In the genomic region with DNA sequence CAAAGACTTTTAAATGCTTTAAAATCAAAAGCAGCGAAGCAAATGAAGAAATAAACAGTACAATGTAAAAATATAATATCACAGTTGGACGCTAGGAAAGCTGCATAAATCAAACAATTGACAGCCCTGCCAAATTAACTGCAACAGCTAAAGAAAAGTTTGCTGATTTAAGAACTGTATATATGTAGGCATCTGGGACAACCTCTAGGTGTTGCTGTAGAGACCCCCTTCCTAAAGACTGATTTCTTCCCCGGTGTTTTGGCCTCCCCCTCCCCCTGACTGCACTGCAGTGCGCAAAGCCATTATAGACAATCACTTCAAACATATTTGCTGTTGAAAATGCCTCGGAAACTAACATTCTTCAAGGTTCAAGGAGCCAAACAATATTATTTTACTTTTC, we compare ENCODE assay signal across 8 cellular contexts. TPM values are rescaled to one million over a fixed set of nuclear protein-coding genes. Genes with fewer than 3 reads are reported as not detected.
DNase-seq lines count a peak whose midpoint lies in the region; ATAC-seq, FAIRE-seq and TF ChIP-seq lines count a peak whose summit lies in the region.

No MANE protein-coding gene starts in this region.

- no peak for ATAC-seq in HG03520 (IDR thresholded peaks at IDR 0.05; ENCODE audit: unreplicated experiment)
- ATAC-seq in HG03039 (IDR thresholded peaks at IDR 0.05; ENCODE audit: unreplicated experiment) = no peak
- ATAC-seq in HG02763 (IDR thresholded peaks at IDR 0.05; ENCODE audit: unreplicated experiment) = no peak

- no peaks in the 10 kb centered on the region for H3K36me3 ChIP-seq in HAP-1 (replicated peaks)
- no peaks in the 10 kb centered on the region for H3K36me3 ChIP-seq in bronchial epithelial cell (ENCODE audit: control insufficient read depth, insufficient read depth, low read length)
- H3K36me3 ChIP-seq in mesodermal cell (ENCODE audit: control insufficient read depth, insufficient read depth, low read length) = no peaks in the 10 kb centered on the region

- 0% methylated on average over 2 of the region's 5 CpGs for WGBS in mesodermal cell (ENCODE audit: insufficient coverage in 2 of 2), 2 experiments

- DNase-seq in EL (peak; percentile 31), HAP-1 (ENCODE audit: low spot score in 2 of 2) (peak; percentile 70 to 73), NCI-H69 (lab: John Stamatoyannopoulos, UW) (peak; percentile 82), bronchial epithelial cell (ENCODE audit: low read depth) (peak; percentile 35)

- FAIRE-seq in bronchial epithelial cell (lab: Jason Lieb, UNC) = no peak

- H3K27me3 ChIP-seq in HAP-1 (ENCODE audit: low read depth) (no peaks in the 10 kb centered on the region), bronchial epithelial cell (ENCODE audit: control insufficient read depth, insufficient read depth, low read length) (no peaks in the 10 kb centered on the region)

- TF ChIP-seq CTCF in bronchial epithelial cell (IDR thresholded peaks at IDR 0.05; ENCODE audit: insufficient read depth, low read length, severe bottlenecking) = peak; percentile 45

- in situ Hi-C loops in HAP-1 (cut with MboI; ENCODE audit: low sequenced_read_pairs) = no loop called here

- H3K4me3 ChIP-seq in HAP-1 (peak overlapping the region; percentile 54), bronchial epithelial cell (ENCODE audit: low read depth, low read length) (peak overlapping the region; percentile 69), mesodermal cell (ENCODE audit: extremely low read depth, insufficient read depth, low read length, poor library complexity, severe bottlenecking) (peak overlapping the region; percentile 60)

- no peak overlapping the region for H3K27ac ChIP-seq in mesodermal cell (ENCODE audit: low read depth, low read length, severe bottlenecking)

- no peaks in the 10 kb centered on the region for H3K9me3 ChIP-seq in HAP-1
- H3K9me3 ChIP-seq in mesodermal cell (ENCODE audit: control insufficient read depth, low read length) = no peaks in the 10 kb centered on the region

- H3K4me1 ChIP-seq in HAP-1 = peaks cover 5% of the 10 kb centered on the region
- H3K4me1 ChIP-seq in mesodermal cell (ENCODE audit: control insufficient read depth, insufficient read depth, low read length, poor library complexity, severe bottlenecking) = no peaks in the 10 kb centered on the region

RNA-seq across cellular contexts. Expression of a gene that starts 1.1 kb away (rescaled TPM):
- total RNA-seq in bronchial epithelial cell = 6.1 and 15.0 TPM in 2 replicates
- polyA plus RNA-seq in mesodermal cell (2013, experiment 1 of 2) = 10.0 TPM
- polyA plus RNA-seq in mesodermal cell (2013, experiment 2 of 2) = 10.3 TPM

RNA-seq across cellular contexts. Expression of a gene that starts 58.2 kb away (rescaled TPM):
- 0.26 TPM in 2 replicates for total RNA-seq in bronchial epithelial cell
- 36.5 TPM for polyA plus RNA-seq in mesodermal cell (2013, experiment 1 of 2)
- 44.6 TPM for polyA plus RNA-seq in mesodermal cell (2013, experiment 2 of 2)

Comparison
In these comparisons a context has a peak if more than half of its experiments do, and no peak if none do; other contexts are left out.
1. DNase-seq: peak in every context shown above with its lines; median percentile 82 in NCI-H69; 72 in HAP-1; 35 in bronchial epithelial cell; 31 in EL.